In the genomic region with DNA sequence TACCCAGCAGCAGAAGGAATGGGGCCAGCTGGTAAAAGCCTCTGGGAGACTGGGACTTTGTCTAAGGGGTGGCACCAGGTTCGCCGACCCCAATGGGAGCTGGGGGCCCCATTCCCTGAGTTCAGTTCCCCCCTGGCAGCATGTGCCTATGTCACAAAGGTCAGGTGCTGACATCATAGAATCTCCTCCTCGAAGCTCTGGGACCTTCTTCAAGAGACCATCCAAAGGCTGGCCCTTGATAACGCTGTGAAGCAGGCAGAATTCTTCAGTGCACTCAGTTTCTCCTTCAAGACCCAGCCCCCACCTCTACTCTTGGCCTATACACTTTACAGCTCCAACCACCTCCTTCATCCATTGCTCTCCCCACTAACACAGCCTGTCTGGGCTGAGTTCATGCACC, we compare ENCODE assay signal across 32 cellular contexts. TPM values are rescaled to one million over a fixed set of nuclear protein-coding genes. Genes with fewer than 3 reads are reported as not detected.
"Had no signal": no experiment of that assay in that cellular context is flagged by ENCODE, and none has a peak within 500 bp of the region (broad histone marks: within the 10 kb centered on the region; RNA-seq: fewer than 3 reads in every experiment).

TSS of gene PRR30 (minus strand) at position 101 of the 400 bp plus-strand sequence. CDS start 1,081 bp downstream, outside the sequence.

- H3K4me3 ChIP-seq: K562 had no signal

- H3K4me1 Mint-ChIP-seq: brain had no signal

- FAIRE-seq: K562 had no signal

- DNase-seq: activated CD4-positive, alpha-beta memory T cell treated with anti-CD3 and anti-CD28 coated beads, Interleukin-2, amount 10 ng/mL, durations not matched to agents 7 days and 5 days; activated CD4-positive, alpha-beta T cell treated with anti-CD3 and anti-CD28 coated beads for 1 hour; activated CD4-positive, alpha-beta T cell treated with anti-CD3 and anti-CD28 coated beads for 48 hours; activated CD4-positive, CD25-positive, alpha-beta regulatory T cell; activated CD8-positive, alpha-beta memory T cell treated with anti-CD3 and anti-CD28 coated beads for 24 hours; activated CD8-positive, alpha-beta memory T cell treated with anti-CD3 and anti-CD28 coated beads, Interleukin-2, amount 10 ng/mL, durations not matched to agents 7 days and 5 days; activated CD8-positive, alpha-beta memory T cell treated with anti-CD3 and anti-CD28 coated beads, Interleukin-2, amount 50 U/mL, for 48 hours; activated effector memory CD4-positive, alpha-beta T cell treated with Interleukin-2 at 50 U/mL for 16 hours; activated naive CD4-positive, alpha-beta T cell treated with anti-CD3 and anti-CD28 coated beads, Interleukin-2, amount 10 ng/mL, durations not matched to agents 7 days and 5 days; activated naive CD8-positive, alpha-beta T cell treated with anti-CD3 and anti-CD28 coated beads, Interleukin-2, amount 50 U/mL, for 24 hours; activated T-cell treated with anti-CD3 and anti-CD28 coated beads, Interleukin-2, amount 50 U/mL, for 48 hours; anterior cingulate cortex; central memory CD4-positive, alpha-beta T cell; NCI-H1092 treated with DMSO at 0.1 percent for 48 hours; NCI-H1417 treated with DMSO at 0.1 percent for 48 hours; NCI-H1930; NCI-H2081 treated with DMSO at 0.1 percent for 48 hours; NCI-H345; NCI-H510A; NCI-H526; NCI-H748 treated with DMSO at 0.1 percent for 48 hours; OCI-M1; Right ventricle myocardium superior; SW 1271; T-helper 1 cell; T-helper 2 cell; T1000; WERI-Rb-1 had no signal

- H3K36me3 ChIP-seq: WERI-Rb-1 had no signal

- ATAC-seq: activated CD8-positive, alpha-beta memory T cell treated with anti-CD3 and anti-CD28 coated beads, Interleukin-2, amount 10 ng/mL, durations not matched to agents 7 days and 5 days; activated naive CD8-positive, alpha-beta T cell treated with anti-CD3 and anti-CD28 coated beads, Interleukin-2, amount 50 U/mL, for 24 hours; K562 had no signal

- H3K27ac Mint-ChIP-seq: activated CD4-positive, alpha-beta memory T cell treated with anti-CD3 and anti-CD28 coated beads, Interleukin-2, amount 10 ng/mL, durations not matched to agents 7 days and 5 days; activated CD8-positive, alpha-beta memory T cell treated with anti-CD3 and anti-CD28 coated beads, Interleukin-2, amount 10 ng/mL, durations not matched to agents 7 days and 5 days; activated naive CD4-positive, alpha-beta T cell treated with anti-CD3 and anti-CD28 coated beads, Interleukin-2, amount 10 ng/mL, durations not matched to agents 7 days and 5 days; activated naive CD8-positive, alpha-beta T cell; activated naive CD8-positive, alpha-beta T cell treated with anti-CD3 and anti-CD28 coated beads, Interleukin-2, amount 50 U/mL, for 24 hours had no signal

- H3K27ac ChIP-seq: WERI-Rb-1 had no signal

- H3K9me3 Mint-ChIP-seq: activated naive CD8-positive, alpha-beta T cell treated with anti-CD3 and anti-CD28 coated beads, Interleukin-2, amount 50 U/mL, for 24 hours had no signal

- H3K4me3 Mint-ChIP-seq: activated CD4-positive, alpha-beta memory T cell treated with anti-CD3 and anti-CD28 coated beads, Interleukin-2, amount 10 ng/mL, durations not matched to agents 7 days and 5 days; activated CD8-positive, alpha-beta memory T cell treated with anti-CD3 and anti-CD28 coated beads, Interleukin-2, amount 10 ng/mL, durations not matched to agents 7 days and 5 days; activated naive CD4-positive, alpha-beta T cell treated with anti-CD3 and anti-CD28 coated beads, Interleukin-2, amount 10 ng/mL, durations not matched to agents 7 days and 5 days; activated naive CD8-positive, alpha-beta T cell; activated naive CD8-positive, alpha-beta T cell treated with anti-CD3 and anti-CD28 coated beads, Interleukin-2, amount 50 U/mL, for 24 hours; brain had no signal

RNA-seq across cellular contexts. Expression of gene PRR30, which starts in this region (rescaled TPM):
- total RNA-seq: activated CD4-positive, alpha-beta memory T cell treated with anti-CD3 and anti-CD28 coated beads, Interleukin-2, amount 10 ng/mL, durations not matched to agents 7 days and 5 days; activated CD8-positive, alpha-beta memory T cell treated with anti-CD3 and anti-CD28 coated beads, Interleukin-2, amount 10 ng/mL, durations not matched to agents 7 days and 5 days; K562; M059J; Right ventricle myocardium superior had no signal
- polyA plus RNA-seq: K562 had no signal
